In the genomic region with DNA sequence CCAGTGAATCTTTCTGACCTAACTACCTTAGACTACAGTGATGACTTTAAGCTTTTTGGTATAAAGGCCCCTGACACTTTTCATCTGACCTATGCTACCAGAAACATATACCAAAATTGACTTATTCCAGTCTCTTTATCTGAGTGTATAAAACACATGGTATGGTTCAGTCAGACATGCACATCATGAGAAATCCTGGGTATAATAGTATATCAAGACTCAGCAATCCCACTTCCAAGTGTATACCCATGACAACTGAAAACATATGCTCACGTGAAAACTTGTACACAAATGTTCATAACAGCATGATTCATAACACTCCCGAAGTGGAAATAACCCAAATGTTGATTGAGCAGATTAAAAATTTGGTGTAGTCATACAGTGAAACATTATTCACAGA, we compare ENCODE assay signal across 3 cellular contexts.
"Had no signal": no experiment of that assay in that cellular context is flagged by ENCODE, and none has a peak within 500 bp of the region (broad histone marks: within the 10 kb centered on the region; RNA-seq: fewer than 3 reads in every experiment).

No MANE protein-coding gene starts in this region.

- DNase-seq: GDM1, GF-D8 had no signal

- ATAC-seq: GM12878 had no signal
